In genomic region chr5:115169392-115170127, GRCh38 we compare ENCODE assay signal across 1 cellular context.
TF ChIP-seq lines count a peak whose summit lies in the region.

A gene with protein sequence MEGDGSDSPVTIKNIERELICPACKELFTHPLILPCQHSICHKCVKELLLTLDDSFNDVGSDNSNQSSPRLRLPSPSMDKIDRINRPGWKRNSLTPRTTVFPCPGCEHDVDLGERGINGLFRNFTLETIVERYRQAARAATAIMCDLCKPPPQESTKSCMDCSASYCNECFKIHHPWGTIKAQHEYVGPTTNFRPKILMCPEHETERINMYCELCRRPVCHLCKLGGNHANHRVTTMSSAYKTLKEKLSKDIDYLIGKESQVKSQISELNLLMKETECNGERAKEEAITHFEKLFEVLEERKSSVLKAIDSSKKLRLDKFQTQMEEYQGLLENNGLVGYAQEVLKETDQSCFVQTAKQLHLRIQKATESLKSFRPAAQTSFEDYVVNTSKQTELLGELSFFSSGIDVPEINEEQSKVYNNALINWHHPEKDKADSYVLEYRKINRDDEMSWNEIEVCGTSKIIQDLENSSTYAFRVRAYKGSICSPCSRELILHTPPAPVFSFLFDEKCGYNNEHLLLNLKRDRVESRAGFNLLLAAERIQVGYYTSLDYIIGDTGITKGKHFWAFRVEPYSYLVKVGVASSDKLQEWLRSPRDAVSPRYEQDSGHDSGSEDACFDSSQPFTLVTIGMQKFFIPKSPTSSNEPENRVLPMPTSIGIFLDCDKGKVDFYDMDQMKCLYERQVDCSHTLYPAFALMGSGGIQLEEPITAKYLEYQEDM (minus strand): TSS chr5:115169908. CDS start chr5:115169634, 274 bp downstream.

TF ChIP-seq in K562, 482 proteins besides CTCF, POLR2A, EP300 and RAD21 (continued from another document and continues in another):
- TF ChIP-seq ZNF830 (CRISPR knock-in tag; IDR thresholded peaks at IDR 0.05) (no peak), CREBBP (IDR thresholded peaks at IDR 0.05; ENCODE audit: low read depth, low read length) (no peak), ETV6 (IDR thresholded peaks at IDR 0.05; ENCODE audit: borderline replicate concordance in 1 of 2, low read depth in 2 of 2, low read length in 1 of 2) (no peak), ETV6 (CRISPR knock-in tag; IDR thresholded peaks at IDR 0.05; ENCODE audit: borderline replicate concordance) (0 out of 2 replicates have a peak, but pooled peaks have one; percentile 14), ASH1L (IDR thresholded peaks at IDR 0.05; ENCODE audit: borderline replicate concordance, low read depth, partially characterized antibody) (no peak), PKNOX1 (IDR thresholded peaks at IDR 0.05) (peak; percentile 86), DIDO1 (tag; IDR thresholded peaks at IDR 0.05; ENCODE audit: low read depth) (no peak), USF1 (CRISPR knock-in tag; IDR thresholded peaks at IDR 0.05) (no peak), ZNF778 (CRISPR knock-in tag; IDR thresholded peaks at IDR 0.05) (no peak), ELF1 (tag; IDR thresholded peaks at IDR 0.05) (no peak), KLF10 (CRISPR knock-in tag; IDR thresholded peaks at IDR 0.05) (no peak), DACH1 (IDR thresholded peaks at IDR 0.05; ENCODE audit: partially characterized antibody) (no peak), ZNF740 (CRISPR knock-in tag; IDR thresholded peaks at IDR 0.05) (no peak), ZNF740 (tag; IDR thresholded peaks at IDR 0.05) (no peak), HCFC1 (IDR thresholded peaks at IDR 0.05; ENCODE audit: low read depth, low read length) (no peak), E2F3 (CRISPR knock-in tag; IDR thresholded peaks at IDR 0.05) (no peak), BCL6 (CRISPR knock-in tag; IDR thresholded peaks at IDR 0.05) (no peak), EGR1 (conservative IDR thresholded peaks at IDR 0.05) (peak; percentile 77), XRCC4 (IDR thresholded peaks at IDR 0.05; ENCODE audit: extremely low read depth, insufficient read depth, insufficient read length) (no peak), TCF7L2 (IDR thresholded peaks at IDR 0.05; ENCODE audit: low read depth, low read length) (no peak), MCM7 (IDR thresholded peaks at IDR 0.05) (no peak), FOSL1 (tag; conservative IDR thresholded peaks at IDR 0.05) (no peak), HDAC1 (IDR thresholded peaks at IDR 0.05) (peak in 1 of 2 experiments; percentile 50; a peak in 1 of 4 replicates), HMGN3 (IDR thresholded peaks at IDR 0.05; ENCODE audit: borderline replicate concordance, extremely low read depth, insufficient read length, low read depth, low read length) (peak; percentile 71), ZBTB1 (CRISPR knock-in tag; IDR thresholded peaks at IDR 0.05; ENCODE audit: borderline replicate concordance, low read depth) (no peak; the same call in 1 of the 2 replicates), MAZ (CRISPR knock-in tag; conservative IDR thresholded peaks at IDR 0.05 in 1 of 2, IDR thresholded peaks at IDR 0.05 in 1 of 2) (peak; percentile 47 to 72; a peak in 2 of 4 replicates), THRAP3 (IDR thresholded peaks at IDR 0.05; ENCODE audit: borderline replicate concordance) (no peak), CEBPG (CRISPR knock-in tag; IDR thresholded peaks at IDR 0.05) (peak; percentile 9; the same call in 1 of the 2 replicates), CEBPG (tag; conservative IDR thresholded peaks at IDR 0.05 in 1 of 2, IDR thresholded peaks at IDR 0.05 in 1 of 2) (no peak), NEUROD1 (IDR thresholded peaks at IDR 0.05; ENCODE audit: borderline replicate concordance, low read depth, low read length, partially characterized antibody) (no peak), TCF3 (CRISPR knock-in tag; IDR thresholded peaks at IDR 0.05) (no peak), JUN (IDR thresholded peaks at IDR 0.05; ENCODE audit: borderline replicate concordance, low read depth, low read length) (no peak), JUN (CRISPR knock-in tag; IDR thresholded peaks at IDR 0.05; ENCODE audit: borderline replicate concordance) (no peak), CBX1 (IDR thresholded peaks at IDR 0.05; ENCODE audit: low read depth) (no peak), TEAD2 (tag; IDR thresholded peaks at IDR 0.05) (no peak), ZBTB7A (IDR thresholded peaks at IDR 0.05; ENCODE audit: borderline replicate concordance, control insufficient read depth, low read depth, low read length) (peak; percentile 12; the same call in 1 of the 2 replicates), EZH2 (IDR thresholded peaks at IDR 0.05; ENCODE audit: borderline replicate concordance, low read depth, low read length) (no peak), PHF21A (IDR thresholded peaks at IDR 0.05; ENCODE audit: borderline replicate concordance, low read depth) (no peak), NR2F6 (CRISPR knock-in tag; IDR thresholded peaks at IDR 0.05) (no peak), KAT8 (IDR thresholded peaks at IDR 0.05; ENCODE audit: low read depth) (no peak), CHD1 (IDR thresholded peaks at IDR 0.05; ENCODE audit: low read length) (no peak), EHMT2 (IDR thresholded peaks at IDR 0.05) (no peak), ZNF668 (CRISPR knock-in tag; IDR thresholded peaks at IDR 0.05) (no peak), E2F5 (CRISPR knock-in tag; IDR thresholded peaks at IDR 0.05) (peak; percentile 80; the same call in 1 of the 2 replicates), ATF1 (CRISPR knock-in tag; IDR thresholded peaks at IDR 0.05) (no peak), ATF1 (tag; IDR thresholded peaks at IDR 0.05) (peak; percentile 43), TFAP4 (CRISPR knock-in tag; IDR thresholded peaks at IDR 0.05; ENCODE audit: borderline replicate concordance) (peak; percentile 93), MTA2 (IDR thresholded peaks at IDR 0.05; ENCODE audit: low read depth) (no peak), POLR2B (IDR thresholded peaks at IDR 0.05; ENCODE audit: low read depth, partially characterized antibody) (no peak), CHD4 (IDR thresholded peaks at IDR 0.05; ENCODE audit: insufficient read depth, insufficient replicate concordance, low read depth, low read length, poor library complexity, severe bottlenecking) (no peak), SUPT5H (IDR thresholded peaks at IDR 0.05) (no peak), ARNT (IDR thresholded peaks at IDR 0.05) (no peak), NFE2L1 (tag; IDR thresholded peaks at IDR 0.05; ENCODE audit: borderline replicate concordance, low read depth) (no peak), DEAF1 (CRISPR knock-in tag; IDR thresholded peaks at IDR 0.05) (no peak)
- TF ChIP-seq, protein P1, sequence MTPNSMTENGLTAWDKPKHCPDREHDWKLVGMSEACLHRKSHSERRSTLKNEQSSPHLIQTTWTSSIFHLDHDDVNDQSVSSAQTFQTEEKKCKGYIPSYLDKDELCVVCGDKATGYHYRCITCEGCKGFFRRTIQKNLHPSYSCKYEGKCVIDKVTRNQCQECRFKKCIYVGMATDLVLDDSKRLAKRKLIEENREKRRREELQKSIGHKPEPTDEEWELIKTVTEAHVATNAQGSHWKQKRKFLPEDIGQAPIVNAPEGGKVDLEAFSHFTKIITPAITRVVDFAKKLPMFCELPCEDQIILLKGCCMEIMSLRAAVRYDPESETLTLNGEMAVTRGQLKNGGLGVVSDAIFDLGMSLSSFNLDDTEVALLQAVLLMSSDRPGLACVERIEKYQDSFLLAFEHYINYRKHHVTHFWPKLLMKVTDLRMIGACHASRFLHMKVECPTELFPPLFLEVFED (CRISPR knock-in tag; conservative IDR thresholded peaks at IDR 0.05): no peak
- TF ChIP-seq, protein P2, sequence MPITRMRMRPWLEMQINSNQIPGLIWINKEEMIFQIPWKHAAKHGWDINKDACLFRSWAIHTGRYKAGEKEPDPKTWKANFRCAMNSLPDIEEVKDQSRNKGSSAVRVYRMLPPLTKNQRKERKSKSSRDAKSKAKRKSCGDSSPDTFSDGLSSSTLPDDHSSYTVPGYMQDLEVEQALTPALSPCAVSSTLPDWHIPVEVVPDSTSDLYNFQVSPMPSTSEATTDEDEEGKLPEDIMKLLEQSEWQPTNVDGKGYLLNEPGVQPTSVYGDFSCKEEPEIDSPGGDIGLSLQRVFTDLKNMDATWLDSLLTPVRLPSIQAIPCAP (CRISPR knock-in tag; IDR thresholded peaks at IDR 0.05; ENCODE audit: borderline replicate concordance): 0 out of 2 replicates have a peak, but pooled peaks have one; percentile 47
- TF ChIP-seq, protein P3, sequence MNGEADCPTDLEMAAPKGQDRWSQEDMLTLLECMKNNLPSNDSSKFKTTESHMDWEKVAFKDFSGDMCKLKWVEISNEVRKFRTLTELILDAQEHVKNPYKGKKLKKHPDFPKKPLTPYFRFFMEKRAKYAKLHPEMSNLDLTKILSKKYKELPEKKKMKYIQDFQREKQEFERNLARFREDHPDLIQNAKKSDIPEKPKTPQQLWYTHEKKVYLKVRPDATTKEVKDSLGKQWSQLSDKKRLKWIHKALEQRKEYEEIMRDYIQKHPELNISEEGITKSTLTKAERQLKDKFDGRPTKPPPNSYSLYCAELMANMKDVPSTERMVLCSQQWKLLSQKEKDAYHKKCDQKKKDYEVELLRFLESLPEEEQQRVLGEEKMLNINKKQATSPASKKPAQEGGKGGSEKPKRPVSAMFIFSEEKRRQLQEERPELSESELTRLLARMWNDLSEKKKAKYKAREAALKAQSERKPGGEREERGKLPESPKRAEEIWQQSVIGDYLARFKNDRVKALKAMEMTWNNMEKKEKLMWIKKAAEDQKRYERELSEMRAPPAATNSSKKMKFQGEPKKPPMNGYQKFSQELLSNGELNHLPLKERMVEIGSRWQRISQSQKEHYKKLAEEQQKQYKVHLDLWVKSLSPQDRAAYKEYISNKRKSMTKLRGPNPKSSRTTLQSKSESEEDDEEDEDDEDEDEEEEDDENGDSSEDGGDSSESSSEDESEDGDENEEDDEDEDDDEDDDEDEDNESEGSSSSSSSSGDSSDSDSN (IDR thresholded peaks at IDR 0.05; ENCODE audit: borderline replicate concordance in 1 of 2, low read depth in 2 of 2, low read length in 2 of 2): peak in 1 of 2 experiments; percentile 58; a peak in 3 of 4 replicates
- TF ChIP-seq, protein P4, sequence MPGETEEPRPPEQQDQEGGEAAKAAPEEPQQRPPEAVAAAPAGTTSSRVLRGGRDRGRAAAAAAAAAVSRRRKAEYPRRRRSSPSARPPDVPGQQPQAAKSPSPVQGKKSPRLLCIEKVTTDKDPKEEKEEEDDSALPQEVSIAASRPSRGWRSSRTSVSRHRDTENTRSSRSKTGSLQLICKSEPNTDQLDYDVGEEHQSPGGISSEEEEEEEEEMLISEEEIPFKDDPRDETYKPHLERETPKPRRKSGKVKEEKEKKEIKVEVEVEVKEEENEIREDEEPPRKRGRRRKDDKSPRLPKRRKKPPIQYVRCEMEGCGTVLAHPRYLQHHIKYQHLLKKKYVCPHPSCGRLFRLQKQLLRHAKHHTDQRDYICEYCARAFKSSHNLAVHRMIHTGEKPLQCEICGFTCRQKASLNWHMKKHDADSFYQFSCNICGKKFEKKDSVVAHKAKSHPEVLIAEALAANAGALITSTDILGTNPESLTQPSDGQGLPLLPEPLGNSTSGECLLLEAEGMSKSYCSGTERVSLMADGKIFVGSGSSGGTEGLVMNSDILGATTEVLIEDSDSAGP (CRISPR knock-in tag; IDR thresholded peaks at IDR 0.05): no peak
